1 cellular context compared by ENCODE assay signal in genomic region chr6:125956506-125957390, GRCh38.
A peak's percentile ranks its signal among the peaks of the same experiment; 100 is the strongest.
TF ChIP-seq lines count a peak whose summit lies in the region.

TSS of gene HINT3 (plus strand) at chr6:125956770. CDS start at chr6:125956978, 208 bp downstream.

TF ChIP-seq in HepG2, 621 proteins besides CTCF, POLR2A, EP300 and RAD21 (continued from another document and continues in another):
- no peak for TF ChIP-seq NONO (IDR thresholded peaks at IDR 0.05)
- peak; percentile 98 for TF ChIP-seq NONO (CRISPR knock-in tag; conservative IDR thresholded peaks at IDR 0.05)
- peak; percentile 91 for TF ChIP-seq ZFP36L1 (CRISPR knock-in tag; IDR thresholded peaks at IDR 0.05)
- peak; percentile 75; the same call in 1 of the 2 replicates for TF ChIP-seq ZMAT3 (CRISPR knock-in tag; conservative IDR thresholded peaks at IDR 0.05)
- TF ChIP-seq ZNF224 (CRISPR knock-in tag; IDR thresholded peaks at IDR 0.05) = peak; percentile 98
- peak; percentile 95 for TF ChIP-seq ASH2L (IDR thresholded peaks at IDR 0.05; ENCODE audit: insufficient read length, low read depth, low read length)
- peak; percentile 99 for TF ChIP-seq KDM2A (CRISPR knock-in tag; IDR thresholded peaks at IDR 0.05; ENCODE audit: borderline replicate concordance, low read depth)
- peak; percentile 99 for TF ChIP-seq ZNF605 (CRISPR knock-in tag; IDR thresholded peaks at IDR 0.05)
- TF ChIP-seq TIGD3 (CRISPR knock-in tag; IDR thresholded peaks at IDR 0.05; ENCODE audit: borderline replicate concordance) = peak; percentile 88; the same call in 1 of the 2 replicates
- no peak for TF ChIP-seq ZSCAN22 (CRISPR knock-in tag; IDR thresholded peaks at IDR 0.05)
- TF ChIP-seq AFF4 (CRISPR knock-in tag; IDR thresholded peaks at IDR 0.05) = peak; percentile 52; the same call in 1 of the 2 replicates
- peak; percentile 88 for TF ChIP-seq ELF3 (CRISPR knock-in tag; IDR thresholded peaks at IDR 0.05)
- peak; percentile 100 for TF ChIP-seq ZHX2 (IDR thresholded peaks at IDR 0.05; ENCODE audit: low read depth)
- peak; percentile 72; the same call in 1 of the 2 replicates for TF ChIP-seq ZHX2 (CRISPR knock-in tag; IDR thresholded peaks at IDR 0.05; ENCODE audit: borderline replicate concordance)
- TF ChIP-seq PRDM15 (CRISPR knock-in tag; IDR thresholded peaks at IDR 0.05) = peak; percentile 74; the same call in 1 of the 2 replicates
- TF ChIP-seq MYPOP (CRISPR knock-in tag; IDR thresholded peaks at IDR 0.05) = peak; percentile 96
- peak; percentile 86 for TF ChIP-seq ZMYM2 (CRISPR knock-in tag; IDR thresholded peaks at IDR 0.05)
- TF ChIP-seq ZNF142 (CRISPR knock-in tag; IDR thresholded peaks at IDR 0.05) = peak; percentile 77; the same call in 1 of the 2 replicates
- TF ChIP-seq TCF12 (IDR thresholded peaks at IDR 0.05) = no peak
- TF ChIP-seq TCF12 (CRISPR knock-in tag; IDR thresholded peaks at IDR 0.05) = peak; percentile 75; the same call in 1 of the 2 replicates
- TF ChIP-seq ZNF136 (CRISPR knock-in tag; IDR thresholded peaks at IDR 0.05; ENCODE audit: low read depth) = peak; percentile 97; the same call in 1 of the 2 replicates
- TF ChIP-seq MAFF (IDR thresholded peaks at IDR 0.05; ENCODE audit: low read depth, low read length) = no peak
- TF ChIP-seq ZNF782 (CRISPR knock-in tag; IDR thresholded peaks at IDR 0.05; ENCODE audit: borderline replicate concordance) = peak; percentile 89
- TF ChIP-seq DPF2 (CRISPR knock-in tag; IDR thresholded peaks at IDR 0.05; ENCODE audit: borderline replicate concordance, low read depth) = no peak; the same call in 1 of the 2 replicates
- TF ChIP-seq SATB2 (CRISPR knock-in tag; IDR thresholded peaks at IDR 0.05) = 0 out of 2 replicates have a peak, but pooled peaks have one; percentile 61
- peak; percentile 95; the same call in 1 of the 2 replicates for TF ChIP-seq ZNF275 (CRISPR knock-in tag; IDR thresholded peaks at IDR 0.05; ENCODE audit: borderline replicate concordance)
- peak; percentile 91 for TF ChIP-seq ZNF546 (CRISPR knock-in tag; conservative IDR thresholded peaks at IDR 0.05)
- peak; percentile 10; the same call in 1 of the 2 replicates for TF ChIP-seq LCORL (IDR thresholded peaks at IDR 0.05)
- peak; percentile 92 for TF ChIP-seq LCORL (CRISPR knock-in tag; IDR thresholded peaks at IDR 0.05)
